20 cellular contexts compared by ENCODE assay signal in the genomic region with DNA sequence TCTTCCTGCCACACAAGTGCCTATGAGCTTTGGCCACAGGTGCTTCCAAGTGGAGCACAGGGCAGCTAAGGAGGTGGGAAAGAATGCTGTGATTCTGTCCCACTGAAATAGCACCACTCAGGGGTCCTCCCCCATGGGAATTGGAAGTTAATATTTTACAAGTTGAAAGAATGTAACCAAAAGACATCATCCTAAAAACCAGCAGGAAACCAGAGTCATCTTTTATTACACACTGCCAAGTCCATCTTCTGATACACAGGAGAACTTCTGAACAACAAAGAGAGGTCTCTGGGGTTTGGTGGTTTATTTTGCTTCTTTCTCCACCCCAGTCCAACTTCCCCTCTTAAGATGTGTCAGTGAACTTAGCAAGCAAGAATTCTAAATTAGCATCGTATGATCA. TPM values are rescaled to one million over a fixed set of nuclear protein-coding genes. Genes with fewer than 3 reads are reported as not detected.
A peak's percentile ranks its signal among the peaks of the same experiment; 100 is the strongest.
DNase-seq lines count a peak whose midpoint lies in the region; ATAC-seq and TF ChIP-seq lines count a peak whose summit lies in the region.
"Had no signal": no experiment of that assay in that cellular context is flagged by ENCODE, and none has a peak within 500 bp of the region (broad histone marks: within the 10 kb centered on the region; RNA-seq: fewer than 3 reads in every experiment).

No MANE protein-coding gene starts in this region.

- DNase-seq in NOMO-1 treated with DMSO at 0.1 percent for 48 hours (lab: John Stamatoyannopoulos, UW; ENCODE audit: unreplicated experiment) (peak; percentile 61), brain pericyte (ENCODE audit: low read depth, low spot score) (peak; percentile 49), osteocyte (ENCODE audit: extremely low spot score, unreplicated experiment) (no peak), glutamatergic neuron (no peak)
- DNase-seq: Calu3; CD4-positive, CD25-positive, alpha-beta regulatory T cell; DMS79 treated with DMSO at 0.1 percent for 48 hours; GF-D8; HFFc6; NCI-H1092; NCI-H2107; NCI-H345; NCI-H69; NK-92 treated with Interleukin-12 subunit alpha and Interleukin-12 subunit beta, amount 100 ng/mL, for 24 hours; SHP77 treated with DMSO at 0.1 percent for 48 hours had no signal

- H3K4me3 ChIP-seq in BLaER1 treated with 17β-estradiol and CSF1 and Interleukin-3, amounts not matched to agents 10 nM and 100 nM, result peak overlapping the region in 3 of 10 experiments; percentile 2 to 24 (median 10); a peak in 3 of 20 replicates

- H3K4me1 Mint-ChIP-seq in osteocyte (ENCODE audit: unreplicated experiment) (peaks cover 63% of the 10 kb centered on the region), glutamatergic neuron (ENCODE audit: low read depth, unreplicated experiment) (peaks cover 13% of the 10 kb centered on the region)
- H3K4me1 Mint-ChIP-seq: CD4-positive, CD25-positive, alpha-beta regulatory T cell had no signal

- peak overlapping the region; percentile 67 for H3K27ac Mint-ChIP-seq in osteocyte (ENCODE audit: unreplicated experiment)
- H3K27ac Mint-ChIP-seq in glutamatergic neuron (ENCODE audit: unreplicated experiment), result no peak overlapping the region
- H3K27ac Mint-ChIP-seq: CD4-positive, CD25-positive, alpha-beta regulatory T cell; HFFc6 had no signal

- peak overlapping the region; percentile 76 to 94 (median 87) for H3K4me2 ChIP-seq in BLaER1 treated with 17β-estradiol and CSF1 and Interleukin-3, amounts not matched to agents 10 nM and 100 nM

- H3K27me3 ChIP-seq in BLaER1 treated with 17β-estradiol and CSF1 and Interleukin-3, amounts not matched to agents 10 nM and 100 nM, result no peaks in the 10 kb centered on the region

- no peak for TF ChIP-seq CTCF in osteocyte (IDR thresholded peaks at IDR 0.05)
- no peak for TF ChIP-seq CTCF in glutamatergic neuron (IDR thresholded peaks at IDR 0.05; ENCODE audit: partially characterized antibody, unreplicated experiment)

- H4K20me1 ChIP-seq in BLaER1 treated with 17β-estradiol and CSF1 and Interleukin-3, amounts not matched to agents 10 nM and 100 nM, result no peaks in the 10 kb centered on the region

- peaks cover 0 to 20% (median 5%) of the 10 kb centered on the region in 11 experiments; a peak in 9 of 22 replicates for H3K36me3 ChIP-seq in BLaER1 treated with 17β-estradiol and CSF1 and Interleukin-3, amounts not matched to agents 10 nM and 100 nM

- peaks cover 17 to 31% (median 25%) of the 10 kb centered on the region in 11 experiments for H3K9me3 ChIP-seq in BLaER1 treated with 17β-estradiol and CSF1 and Interleukin-3, amounts not matched to agents 10 nM and 100 nM (replicated peaks in 1 of 11)

- H3K4me3 Mint-ChIP-seq in osteocyte (ENCODE audit: unreplicated experiment), result no peak overlapping the region
- no peak overlapping the region for H3K4me3 Mint-ChIP-seq in glutamatergic neuron (ENCODE audit: unreplicated experiment)
- H3K4me3 Mint-ChIP-seq: CD4-positive, CD25-positive, alpha-beta regulatory T cell; HFFc6 had no signal

- H3K36me3 Mint-ChIP-seq in osteocyte (ENCODE audit: unreplicated experiment) (peaks cover 19% of the 10 kb centered on the region), glutamatergic neuron (ENCODE audit: unreplicated experiment) (no peaks in the 10 kb centered on the region)
- H3K36me3 Mint-ChIP-seq: CD4-positive, CD25-positive, alpha-beta regulatory T cell had no signal

- peak overlapping the region; percentile 59 to 100 (median 99) for H3K27ac ChIP-seq in BLaER1 treated with 17β-estradiol and CSF1 and Interleukin-3, amounts not matched to agents 10 nM and 100 nM
- H3K27ac ChIP-seq: HL-60 had no signal

- H3K27me3 Mint-ChIP-seq in osteocyte (ENCODE audit: unreplicated experiment) (no peaks in the 10 kb centered on the region), glutamatergic neuron (ENCODE audit: unreplicated experiment) (peaks cover 2% of the 10 kb centered on the region)
- H3K27me3 Mint-ChIP-seq: CD4-positive, CD25-positive, alpha-beta regulatory T cell had no signal

- H3K9ac ChIP-seq in BLaER1 treated with 17β-estradiol and CSF1 and Interleukin-3, amounts not matched to agents 10 nM and 100 nM, result peak overlapping the region; percentile 65 to 83 (median 75); a peak in 21 of 22 replicates

- peaks cover 57 to 92% (median 61%) of the 10 kb centered on the region in 10 experiments for H3K4me1 ChIP-seq in BLaER1 treated with 17β-estradiol and CSF1 and Interleukin-3, amounts not matched to agents 10 nM and 100 nM

- H3K9me3 Mint-ChIP-seq in osteocyte (ENCODE audit: unreplicated experiment), result peaks cover 4% of the 10 kb centered on the region
- peaks cover 2% of the 10 kb centered on the region for H3K9me3 Mint-ChIP-seq in glutamatergic neuron (ENCODE audit: unreplicated experiment)

- ATAC-seq in GM19035 (IDR thresholded peaks at IDR 0.05; ENCODE audit: unreplicated experiment) (no peak), HG03565 (IDR thresholded peaks at IDR 0.05; ENCODE audit: unreplicated experiment) (no peak), GM18861 (IDR thresholded peaks at IDR 0.05; ENCODE audit: unreplicated experiment) (no peak)

RNA-seq across cellular contexts. Expression of gene COLEC12, which starts 47.7 kb away (rescaled TPM):
- total RNA-seq in osteocyte (113 and 120 TPM in 2 replicates), glutamatergic neuron (ENCODE audit: unreplicated experiment) (0.20 TPM)
- total RNA-seq: Calu3; CD4-positive, CD25-positive, alpha-beta regulatory T cell had no signal

Comparison
In these comparisons a context has a peak if more than half of its experiments do, and no peak if none do; other contexts are left out.
1. DNase-seq: peak in NOMO-1 treated with DMSO at 0.1 percent for 48 hours (single experiment) and brain pericyte (single experiment); none in osteocyte (single experiment) and glutamatergic neuron (single experiment).
2. RNA of gene COLEC12, which starts 47.7 kb away (total RNA-seq): 113 to 120 TPM in osteocyte; 0.20 TPM in glutamatergic neuron (single experiment); every median in the first group is over 10 times any median in the second.